Comparison of ENCODE assay signal across 11 cellular contexts in the genomic region with DNA sequence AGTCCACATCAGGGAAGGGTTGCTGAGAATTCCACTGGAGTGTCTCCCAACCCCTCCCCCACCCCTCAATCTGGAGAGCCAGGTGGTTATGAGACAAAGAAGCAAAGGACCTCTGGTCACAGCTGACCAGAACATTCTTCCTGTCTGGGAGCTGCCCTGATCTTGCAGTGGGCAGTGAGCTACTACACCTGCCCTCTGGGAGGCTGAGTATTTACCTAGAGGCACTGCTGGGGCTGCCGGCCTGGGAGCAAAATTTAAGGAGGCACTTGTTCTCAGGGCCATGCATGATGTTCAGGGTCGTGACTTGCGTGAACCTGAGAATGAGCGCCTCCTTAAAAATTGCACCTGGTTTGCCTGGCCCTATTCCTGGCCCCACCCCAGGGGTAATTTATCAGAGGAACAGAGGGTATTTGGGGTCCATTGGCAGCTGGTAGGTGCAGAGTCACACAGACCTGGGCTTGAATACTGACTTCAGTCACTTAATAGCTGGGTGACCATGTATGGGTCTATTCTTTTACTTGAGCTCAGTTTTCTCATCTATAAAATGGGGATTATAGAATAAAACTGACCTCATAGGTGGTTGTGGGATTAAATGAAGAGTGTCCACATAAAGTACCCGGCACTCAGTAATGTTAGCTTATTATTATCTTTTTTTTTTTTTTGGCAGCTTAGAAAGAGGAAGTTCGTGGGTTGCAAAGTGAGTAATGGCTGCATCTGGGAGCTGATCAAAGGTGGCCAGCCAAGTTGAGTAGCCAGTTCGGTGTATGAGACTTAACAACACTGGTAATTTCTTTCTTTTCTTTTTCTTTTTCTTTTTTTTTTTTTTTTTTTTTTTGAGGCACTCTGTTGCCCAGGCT.
DNase-seq lines count a peak whose midpoint lies in the region; ATAC-seq and TF ChIP-seq lines count a peak whose summit lies in the region.
"Had no signal": no experiment of that assay in that cellular context is flagged by ENCODE, and none has a peak within 500 bp of the region (broad histone marks: within the 10 kb centered on the region; RNA-seq: fewer than 3 reads in every experiment).

No MANE protein-coding gene starts in this region.

- no peaks in the 10 kb centered on the region for H3K36me3 Mint-ChIP-seq in chondrocyte (ENCODE audit: low read depth)
- H3K36me3 Mint-ChIP-seq: activated naive CD4-positive, alpha-beta T cell treated with anti-CD3 and anti-CD28 coated beads, Interleukin-2, amount 10 ng/mL, durations not matched to agents 7 days and 5 days had no signal

- no peak for TF ChIP-seq CTCF in chondrocyte (IDR thresholded peaks at IDR 0.05)

- no peaks in the 10 kb centered on the region for H3K27me3 Mint-ChIP-seq in chondrocyte (ENCODE audit: low read depth)

- H3K4me1 Mint-ChIP-seq in chondrocyte (ENCODE audit: low read depth), result peaks cover 69% of the 10 kb centered on the region
- H3K4me1 Mint-ChIP-seq: activated naive CD4-positive, alpha-beta T cell treated with anti-CD3 and anti-CD28 coated beads, Interleukin-2, amount 10 ng/mL, durations not matched to agents 7 days and 5 days had no signal

- H3K9me3 Mint-ChIP-seq in chondrocyte (ENCODE audit: low read depth), result peaks cover 2% of the 10 kb centered on the region
- H3K9me3 Mint-ChIP-seq: activated naive CD4-positive, alpha-beta T cell treated with anti-CD3 and anti-CD28 coated beads, Interleukin-2, amount 10 ng/mL, durations not matched to agents 7 days and 5 days had no signal

- no peak overlapping the region for H3K4me3 Mint-ChIP-seq in chondrocyte (ENCODE audit: unreplicated experiment)
- H3K4me3 Mint-ChIP-seq: activated naive CD4-positive, alpha-beta T cell treated with anti-CD3 and anti-CD28 coated beads, Interleukin-2, amount 10 ng/mL, durations not matched to agents 7 days and 5 days had no signal

- no peak for ATAC-seq in GM21390 (IDR thresholded peaks at IDR 0.05; ENCODE audit: unreplicated experiment)
- ATAC-seq: stimulated activated naive CD8-positive, alpha-beta T cell treated with anti-CD3 and anti-CD28 coated beads, Interleukin-15, Interleukin-2, amounts not matched to agents 100 U/mL and 50 U/mL, for 24 hours had no signal

- H3K27ac Mint-ChIP-seq in chondrocyte (ENCODE audit: unreplicated experiment), result no peak overlapping the region
- H3K27ac Mint-ChIP-seq: activated naive CD4-positive, alpha-beta T cell treated with anti-CD3 and anti-CD28 coated beads, Interleukin-2, amount 10 ng/mL, durations not matched to agents 7 days and 5 days had no signal

- DNase-seq in NCI-H82 (lab: John Stamatoyannopoulos, UW), result peak; percentile 25
- no peak for DNase-seq in NCI-H82 treated with DMSO at 0.1 percent for 48 hours (lab: John Stamatoyannopoulos, UW; ENCODE audit: unreplicated experiment)
- DNase-seq in NCI-H510A (lab: John Stamatoyannopoulos, UW), result peak; percentile 69
- peak; percentile 36 for DNase-seq in chondrocyte (ENCODE audit: low spot score)
- DNase-seq in stromal cell of bone marrow (ENCODE audit: low read depth), result peak; percentile 68
- no peak for DNase-seq in SK-N-DZ (ENCODE audit: low spot score)
- DNase-seq in stimulated activated CD4-positive, alpha-beta T cell treated with anti-CD3 and anti-CD28 coated beads, Interleukin-15, amount 100 ng/mL, for 24 hours, result no peak
- DNase-seq: activated naive CD4-positive, alpha-beta T cell treated with anti-CD3 and anti-CD28 coated beads, Interleukin-2, amount 10 ng/mL, durations not matched to agents 7 days and 5 days; head of caudate nucleus; stimulated activated naive CD8-positive, alpha-beta T cell treated with anti-CD3 and anti-CD28 coated beads, Interleukin-15, Interleukin-2, amounts not matched to agents 100 U/mL and 50 U/mL, for 24 hours had no signal

Comparison
In these comparisons a context has a peak if more than half of its experiments do, and no peak if none do; other contexts are left out.
1. DNase-seq: peak in NCI-H82 (single experiment), NCI-H510A (single experiment), chondrocyte (single experiment) and stromal cell of bone marrow (single experiment); none in NCI-H82 treated with DMSO at 0.1 percent for 48 hours (single experiment), SK-N-DZ (single experiment) and stimulated activated CD4-positive, alpha-beta T cell treated with anti-CD3 and anti-CD28 coated beads, Interleukin-15, amount 100 ng/mL, for 24 hours (single experiment).